In the genomic region with DNA sequence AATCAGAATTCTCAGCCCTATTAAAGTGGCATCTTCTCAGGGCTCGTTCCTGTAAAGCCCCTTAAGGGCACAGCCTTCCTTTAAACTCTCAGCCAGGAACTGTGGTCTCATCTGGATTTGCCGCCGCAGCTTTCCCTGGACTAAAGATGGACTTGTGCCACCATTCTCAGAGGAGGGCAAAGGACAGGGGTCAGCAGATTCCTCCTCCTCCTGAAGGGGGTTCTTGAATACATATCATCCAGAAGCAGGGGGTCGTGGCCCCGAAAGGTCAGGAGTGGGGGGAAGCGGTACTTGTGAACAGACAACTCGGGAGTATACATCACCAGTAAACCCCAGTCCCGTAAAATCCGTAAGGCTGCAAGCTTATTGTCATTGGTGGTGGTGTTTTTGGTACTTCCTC, we compare ENCODE assay signal across 17 cellular contexts.
"Had no signal": no experiment of that assay in that cellular context is flagged by ENCODE, and none has a peak within 500 bp of the region (broad histone marks: within the 10 kb centered on the region; RNA-seq: fewer than 3 reads in every experiment).

No MANE protein-coding gene starts in this region.

- DNase-seq: activated CD4-positive, alpha-beta T cell treated with anti-CD3 and anti-CD28 coated beads for 4 hours; activated naive CD4-positive, alpha-beta T cell; activated naive CD8-positive, alpha-beta T cell treated with anti-CD3 and anti-CD28 coated beads, Interleukin-2, amount 50 U/mL, for 24 hours; aorta; cerebellar nuclear complex; dermis blood vessel endothelial cell; heart left ventricle; left cardiac atrium; naive B cell; stimulated activated CD4-positive, alpha-beta T cell treated with anti-CD3 and anti-CD28 coated beads, Interleukin-12 subunit alpha, Interleukin-12 subunit beta, amount 100 ng/mL, for 4 hours; stimulated activated CD4-positive, alpha-beta T cell treated with anti-CD3 and anti-CD28 coated beads, Interleukin-2, amount 100 ng/mL, for 24 hours; T-helper 2 cell; transverse colon had no signal

- H3K27me3 ChIP-seq: heart left ventricle, neutrophil, transverse colon, vagina had no signal

- H3K36me3 Mint-ChIP-seq: naive B cell had no signal

- ATAC-seq: activated naive CD8-positive, alpha-beta T cell treated with anti-CD3 and anti-CD28 coated beads, Interleukin-2, amount 50 U/mL, for 24 hours; heart left ventricle; left cardiac atrium had no signal

- H3K4me1 ChIP-seq: parathyroid adenoma, vagina had no signal

- H3K9me3 Mint-ChIP-seq: activated naive CD8-positive, alpha-beta T cell treated with anti-CD3 and anti-CD28 coated beads, Interleukin-2, amount 50 U/mL, for 24 hours had no signal

- H3K27ac ChIP-seq: heart left ventricle, neutrophil, parathyroid adenoma, transverse colon, vagina had no signal

- H3K4me3 Mint-ChIP-seq: activated naive CD8-positive, alpha-beta T cell treated with anti-CD3 and anti-CD28 coated beads, Interleukin-2, amount 50 U/mL, for 24 hours; naive B cell had no signal

- H3K4me3 ChIP-seq: heart left ventricle, lung, transverse colon, vagina had no signal

- H3K27me3 Mint-ChIP-seq: activated naive CD8-positive, alpha-beta T cell treated with anti-CD3 and anti-CD28 coated beads, Interleukin-2, amount 50 U/mL, for 24 hours; naive B cell had no signal

- H3K9me3 ChIP-seq: neutrophil, transverse colon, vagina had no signal

- H3K36me3 ChIP-seq: heart left ventricle, neutrophil, transverse colon, vagina had no signal
